8 cellular contexts compared by ENCODE assay signal in the genomic region with DNA sequence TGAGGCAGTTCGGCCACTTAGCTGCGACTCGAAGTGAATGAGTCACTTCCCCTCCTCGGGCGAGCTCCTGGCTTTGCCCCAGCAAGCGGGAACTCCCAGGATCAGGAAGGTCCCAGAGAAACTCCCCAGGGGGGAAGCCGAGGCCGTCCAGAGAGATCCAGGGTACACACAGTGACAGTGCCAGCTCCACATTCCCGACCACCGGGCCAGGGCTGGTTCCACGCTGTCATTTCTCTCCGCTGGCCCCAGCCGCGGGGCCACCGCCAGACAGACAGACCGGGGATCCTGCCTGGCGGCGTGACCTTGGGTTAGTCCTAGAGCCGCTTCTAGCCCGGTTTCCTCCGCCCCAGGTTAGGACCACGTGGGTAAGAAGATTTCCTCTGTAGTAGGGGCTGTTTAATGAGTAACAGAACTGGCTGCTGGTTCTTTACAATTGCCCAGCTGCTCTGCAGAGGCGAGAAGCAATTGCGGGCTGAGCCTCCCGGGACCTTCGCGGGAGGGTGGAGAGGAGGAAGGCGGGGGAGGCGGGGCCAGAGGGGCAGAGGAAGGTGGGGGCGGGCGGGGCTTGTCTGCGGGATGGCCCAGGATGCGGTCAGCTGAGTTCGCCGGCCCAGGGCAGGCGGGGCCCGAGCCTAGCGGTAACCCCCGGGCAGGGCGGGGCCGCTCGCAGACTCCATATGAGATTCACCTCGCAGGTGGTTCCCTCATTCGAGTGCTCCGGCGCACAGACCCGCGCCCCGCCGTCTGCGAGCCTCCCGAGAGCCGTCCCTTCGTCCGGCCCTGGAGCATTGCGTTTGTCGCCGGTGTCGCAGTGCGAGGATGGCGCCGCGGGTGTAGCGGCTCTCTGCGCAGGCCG. TPM values are rescaled to one million over a fixed set of nuclear protein-coding genes. Genes with fewer than 3 reads are reported as not detected.
DNase-seq lines count a peak whose midpoint lies in the region; ATAC-seq, FAIRE-seq and TF ChIP-seq lines count a peak whose summit lies in the region.

A gene (plus strand): TSS at position 707 of the 856 bp plus-strand sequence. CDS start 5,519 bp downstream, outside the sequence.

- peaks cover 3% of the 10 kb centered on the region for H3K9me1 ChIP-seq in keratinocyte (ENCODE audit: control insufficient read depth, extremely low read depth, insufficient read depth, low read length)

- peak; percentile 62 for ATAC-seq in GM18517 (IDR thresholded peaks at IDR 0.05; ENCODE audit: unreplicated experiment)
- ATAC-seq in HG03039 (IDR thresholded peaks at IDR 0.05; ENCODE audit: unreplicated experiment), result peak; percentile 55
- peak; percentile 68 to 71 for ATAC-seq in activated CD4-positive, CD25-positive, alpha-beta regulatory T cell treated with anti-CD3 and anti-CD28 coated beads, Interleukin-2, amount 50 U/mL, for 24 hours
- ATAC-seq in central memory CD8-positive, alpha-beta T cell (replicated peaks; ENCODE audit: extremely low read depth, poor library complexity, severe bottlenecking), result peak; percentile 80

- DNase-seq in 8988T, result peak; percentile 56
- DNase-seq in NCI-H2227 treated with DMSO at 0.1 percent for 48 hours (lab: John Stamatoyannopoulos, UW), result peak; percentile 42
- DNase-seq in central memory CD8-positive, alpha-beta T cell (ENCODE audit: low spot score in 2 of 2), result peak; percentile 77 to 88
- DNase-seq in keratinocyte (ENCODE audit: low read depth, low spot score), result no peak
- peak; percentile 94 for DNase-seq in stimulated activated CD4-positive, alpha-beta T cell treated with anti-CD3 and anti-CD28 coated beads, Interleukin-15, amount 100 ng/mL, for 24 hours

- no peaks in the 10 kb centered on the region for H3K27me3 ChIP-seq in keratinocyte (ENCODE audit: control insufficient read depth, extremely low read depth, insufficient read depth, low read length)

- H4K20me1 ChIP-seq in keratinocyte (ENCODE audit: control insufficient read depth, extremely low read depth, insufficient read depth, low read length), result peaks cover 3% of the 10 kb centered on the region

- H3K27me3 Mint-ChIP-seq in central memory CD8-positive, alpha-beta T cell, result no peaks in the 10 kb centered on the region

- dilution Hi-C loops in keratinocyte (cut with MboI; ENCODE audit: extremely low pct_ligation_motif_present, low sequenced_read_pairs), result no loop called here

- H3K4me1 Mint-ChIP-seq in central memory CD8-positive, alpha-beta T cell, result peaks cover 74% of the 10 kb centered on the region

- H3K9me3 Mint-ChIP-seq in central memory CD8-positive, alpha-beta T cell, result no peaks in the 10 kb centered on the region

- H3K9me3 ChIP-seq in keratinocyte (ENCODE audit: control insufficient read depth, low read depth, low read length), result no peaks in the 10 kb centered on the region

- peak within 1 kb of the TSS; percentile 97 for H3K27ac ChIP-seq in keratinocyte (ENCODE audit: control insufficient read depth, insufficient read depth, low read length)

- peak within 1 kb of the TSS; percentile 98 for H3K27ac Mint-ChIP-seq in central memory CD8-positive, alpha-beta T cell (ENCODE audit: low read depth)

- peaks cover 57% of the 10 kb centered on the region for H3K36me3 Mint-ChIP-seq in central memory CD8-positive, alpha-beta T cell (ENCODE audit: insufficient read depth)

- peak within 1 kb of the TSS; percentile 19 for H2AFZ ChIP-seq in keratinocyte (ENCODE audit: control insufficient read depth, low read length)

- TF ChIP-seq CTCF in keratinocyte (optimal IDR thresholded peaks at IDR 0.05 in 1 of 3, IDR thresholded peaks at IDR 0.05 in 1 of 3, conservative IDR thresholded peaks at IDR 0.05 in 1 of 3; ENCODE audit: extremely low read depth in 1 of 3, insufficient read depth in 2 of 3, low read length in 3 of 3), result no peak

- peak within 1 kb of the TSS; percentile 91 for H3K9ac ChIP-seq in keratinocyte (ENCODE audit: control insufficient read depth, extremely low read depth, insufficient read depth, low read length)

- H3K4me2 ChIP-seq in keratinocyte (ENCODE audit: control insufficient read depth, extremely low read depth, insufficient read depth, low read depth, low read length), result peak within 1 kb of the TSS; percentile 93

- peaks cover 46% of the 10 kb centered on the region for H3K79me2 ChIP-seq in keratinocyte (ENCODE audit: control insufficient read depth, insufficient read depth, low read length)

- H3K4me3 Mint-ChIP-seq in central memory CD8-positive, alpha-beta T cell, result peak within 1 kb of the TSS; percentile 89

- H3K4me1 ChIP-seq in keratinocyte (ENCODE audit: control insufficient read depth, extremely low read depth, insufficient read depth, low read length), result peaks cover 69% of the 10 kb centered on the region

- H3K4me3 ChIP-seq in keratinocyte (ENCODE audit: control insufficient read depth in 2 of 3, extremely low read depth in 1 of 3, insufficient read depth in 2 of 3, low read depth in 1 of 3, low read length in 3 of 3), result peak within 1 kb of the TSS; percentile 78 to 99 (median 92)

- peaks cover 20 to 35% of the 10 kb centered on the region in 2 experiments for H3K36me3 ChIP-seq in keratinocyte (ENCODE audit: control insufficient read depth in 2 of 2, extremely low read depth in 1 of 2, insufficient read depth in 2 of 2, low read length in 2 of 2)

- FAIRE-seq in keratinocyte (lab: Jason Lieb, UNC), result peak; percentile 76

RNA-seq across cellular contexts. Expression of the gene that starts here (rescaled TPM):
- polyA plus RNA-seq in keratinocyte, result 165 to 226 TPM (median 202 TPM) in 3 replicates
- polyA plus RNA-seq in keratinocyte (2011; ENCODE audit: low read depth), result 303 TPM
- polyA plus RNA-seq in keratinocyte (2011; cell fraction: cytosol; rRNA removed), result 124 and 240 TPM in 2 replicates
- polyA plus RNA-seq in keratinocyte (2011; cell fraction: nucleus; rRNA removed), result 328 and 366 TPM in 2 replicates
- 177 and 511 TPM in 2 replicates for polyA plus RNA-seq in keratinocyte (2012; ENCODE audit: low replicate concordance)
- polyA minus RNA-seq in keratinocyte, result 120 to 141 TPM (median 124 TPM) in 3 replicates
- polyA minus RNA-seq in keratinocyte (2011; cell fraction: cytosol; rRNA and poly(A)+ RNA removed), result 141 TPM
- polyA minus RNA-seq in keratinocyte (2011; cell fraction: nucleus; rRNA and poly(A)+ RNA removed), result 105 and 108 TPM in 2 replicates
